25 cellular contexts compared by ENCODE assay signal in the genomic region with DNA sequence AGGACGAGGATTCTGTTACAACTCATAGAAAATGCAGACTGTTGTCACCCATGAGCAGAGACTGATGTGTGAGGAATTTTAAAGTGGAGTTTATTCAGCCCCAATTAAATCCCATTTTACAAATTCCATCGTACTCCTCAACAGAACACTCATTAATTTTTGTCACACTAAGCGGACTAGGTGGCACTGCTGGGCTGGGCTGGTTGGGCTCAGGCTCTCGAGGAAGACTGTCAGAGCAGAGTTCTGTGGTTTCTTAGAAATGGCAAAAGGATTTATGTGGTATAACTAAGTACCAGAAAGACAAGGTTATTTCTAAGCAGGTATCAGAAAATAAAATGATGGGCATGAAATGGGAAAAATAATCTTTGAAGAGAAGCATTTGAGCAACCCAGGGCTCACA.
A peak's percentile ranks its signal among the peaks of the same experiment; 100 is the strongest.
DNase-seq lines count a peak whose midpoint lies in the region; ATAC-seq and TF ChIP-seq lines count a peak whose summit lies in the region.
"Had no signal": no experiment of that assay in that cellular context is flagged by ENCODE, and none has a peak within 500 bp of the region (broad histone marks: within the 10 kb centered on the region; RNA-seq: fewer than 3 reads in every experiment).

No MANE protein-coding gene starts in this region.

- H3K36me3 ChIP-seq in OCI-LY7 (ENCODE audit: insufficient read depth, low read length): peaks cover 16% of the 10 kb centered on the region
- no peaks in the 10 kb centered on the region for H3K36me3 ChIP-seq in stomach
- H3K36me3 ChIP-seq: cardiac muscle cell, pancreas, uterus had no signal

- H3K4me3 ChIP-seq in OCI-LY7 (ENCODE audit: low read depth, low read length, poor library complexity, severe bottlenecking): no peak overlapping the region
- no peak overlapping the region for H3K4me3 ChIP-seq in stomach
- H3K4me3 ChIP-seq: cardiac muscle cell, pancreas, skin epidermis, uterus had no signal

- H3K27ac Mint-ChIP-seq in activated CD4-positive, alpha-beta T cell treated with anti-CD3 and anti-CD28 coated beads, Interleukin-2, amount 10 ng/mL, durations not matched to agents 7 days and 5 days: peak overlapping the region; percentile 31
- no peak overlapping the region for H3K27ac Mint-ChIP-seq in activated CD4-positive, alpha-beta T cell treated with anti-CD3 and anti-CD28 coated beads, Interleukin-2, amount 10 ng/mL, durations not matched to agents 24 days and 14 days
- H3K27ac Mint-ChIP-seq in activated naive CD4-positive, alpha-beta T cell treated with anti-CD3 and anti-CD28 coated beads, Interleukin-2, amount 10 ng/mL, durations not matched to agents 7 days and 5 days: no peak overlapping the region
- no peak overlapping the region for H3K27ac Mint-ChIP-seq in activated naive CD4-positive, alpha-beta T cell treated with anti-CD3 and anti-CD28 coated beads, Interleukin-2, amount 50 U/mL, for 72 hours
- H3K27ac Mint-ChIP-seq: activated T-cell treated with anti-CD3 and anti-CD28 coated beads, Interleukin-2, amount 50 U/mL, for 24 hours; stimulated activated naive CD8-positive, alpha-beta T cell treated with anti-CD3 and anti-CD28 coated beads, Interleukin-15, Interleukin-2, amounts not matched to agents 100 ng/mL and 50 ng/mL, for 24 hours had no signal

- no peaks in the 10 kb centered on the region for H3K9me2 ChIP-seq in OCI-LY7 (ENCODE audit: insufficient read depth, low read length)

- no TSS peak for BruUV-seq in OCI-LY7 (replicated peaks; lab: Mats Ljungman, UMichigan)

- no peaks in the 10 kb centered on the region for H4K20me1 ChIP-seq in OCI-LY7 (ENCODE audit: insufficient read depth, low read length)

- H2AFZ ChIP-seq in OCI-LY7 (ENCODE audit: low read length): peak overlapping the region; percentile 7; the same call in 1 of the 2 replicates

- peaks cover 23% of the 10 kb centered on the region; the same call in 1 of the 2 replicates for H3K9me3 ChIP-seq in OCI-LY7 (ENCODE audit: low read length)
- H3K9me3 ChIP-seq in stomach: no peaks in the 10 kb centered on the region
- H3K9me3 ChIP-seq: pancreas, uterus had no signal

- peaks cover 11% of the 10 kb centered on the region for H3K9me3 Mint-ChIP-seq in activated CD4-positive, alpha-beta T cell treated with anti-CD3 and anti-CD28 coated beads, Interleukin-2, amount 10 ng/mL, durations not matched to agents 7 days and 5 days
- H3K9me3 Mint-ChIP-seq in activated CD4-positive, alpha-beta T cell treated with anti-CD3 and anti-CD28 coated beads, Interleukin-2, amount 10 ng/mL, durations not matched to agents 24 days and 14 days: peaks cover 8% of the 10 kb centered on the region
- H3K9me3 Mint-ChIP-seq in activated naive CD4-positive, alpha-beta T cell treated with anti-CD3 and anti-CD28 coated beads, Interleukin-2, amount 10 ng/mL, durations not matched to agents 7 days and 5 days: peaks cover 9% of the 10 kb centered on the region
- H3K9me3 Mint-ChIP-seq in activated naive CD4-positive, alpha-beta T cell treated with anti-CD3 and anti-CD28 coated beads, Interleukin-2, amount 50 U/mL, for 72 hours: peaks cover 3 to 10% of the 10 kb centered on the region in 2 donors
- H3K9me3 Mint-ChIP-seq: effector memory CD8-positive, alpha-beta T cell had no signal

- no peaks in the 10 kb centered on the region for H3K79me2 ChIP-seq in OCI-LY7 (ENCODE audit: insufficient read depth, low read depth, low read length)

- H3K4me1 Mint-ChIP-seq in activated CD4-positive, alpha-beta T cell treated with anti-CD3 and anti-CD28 coated beads, Interleukin-2, amount 10 ng/mL, durations not matched to agents 7 days and 5 days: peaks cover 39% of the 10 kb centered on the region
- H3K4me1 Mint-ChIP-seq in activated CD4-positive, alpha-beta T cell treated with anti-CD3 and anti-CD28 coated beads, Interleukin-2, amount 10 ng/mL, durations not matched to agents 24 days and 14 days: peaks cover 26% of the 10 kb centered on the region
- peaks cover 52% of the 10 kb centered on the region for H3K4me1 Mint-ChIP-seq in activated naive CD4-positive, alpha-beta T cell treated with anti-CD3 and anti-CD28 coated beads, Interleukin-2, amount 10 ng/mL, durations not matched to agents 7 days and 5 days

- CTCF ChIA-PET in activated CD4-positive, alpha-beta T cell treated with anti-CD3 and anti-CD28 coated beads, Interleukin-2, amount 10 ng/mL, durations not matched to agents 7 days and 5 days (lab: Charles Lee): no interaction called here
- CTCF ChIA-PET in activated naive CD4-positive, alpha-beta T cell treated with anti-CD3 and anti-CD28 coated beads, Interleukin-2, amount 10 ng/mL, durations not matched to agents 7 days and 5 days (lab: Charles Lee): interaction anchor here (1.3 kb wide), 1 partner anchor 9 kb away, joined by 4 read pairs; no protein-coding TSS in a partner anchor
- CTCF ChIA-PET in OCI-LY7 (lab: Charles Lee; ENCODE audit: unreplicated experiment): interaction anchor here (1.0 kb wide), 1 partner anchor 9 kb away, joined by 3 read pairs; no protein-coding TSS in a partner anchor

- no peak for TF ChIP-seq POLR2A in stomach (IDR thresholded peaks at IDR 0.05)

- TF ChIP-seq EP300 in stomach (IDR thresholded peaks at IDR 0.05): no peak

- 44 to 57% (median 48%) methylated on average over 4 of the region's 4 CpGs for WGBS in stomach, 5 donors

- H3K27me3 ChIP-seq in stomach: no peaks in the 10 kb centered on the region
- H3K27me3 ChIP-seq: cardiac muscle cell, pancreas, uterus had no signal

- H3K4me1 ChIP-seq in OCI-LY7 (ENCODE audit: insufficient read depth, low read length, poor library complexity, severe bottlenecking): peaks cover 89% of the 10 kb centered on the region
- H3K4me1 ChIP-seq in stomach: no peaks in the 10 kb centered on the region
- H3K4me1 ChIP-seq: pancreas, uterus had no signal

- H3K4me3 Mint-ChIP-seq in activated CD4-positive, alpha-beta T cell treated with anti-CD3 and anti-CD28 coated beads, Interleukin-2, amount 10 ng/mL, durations not matched to agents 7 days and 5 days: no peak overlapping the region
- no peak overlapping the region for H3K4me3 Mint-ChIP-seq in activated CD4-positive, alpha-beta T cell treated with anti-CD3 and anti-CD28 coated beads, Interleukin-2, amount 10 ng/mL, durations not matched to agents 24 days and 14 days
- no peak overlapping the region for H3K4me3 Mint-ChIP-seq in activated naive CD4-positive, alpha-beta T cell treated with anti-CD3 and anti-CD28 coated beads, Interleukin-2, amount 10 ng/mL, durations not matched to agents 7 days and 5 days
- H3K4me3 Mint-ChIP-seq: activated T-cell treated with anti-CD3 and anti-CD28 coated beads, Interleukin-2, amount 50 U/mL, for 24 hours; CD8-positive, alpha-beta memory T cell; effector memory CD8-positive, alpha-beta T cell; stimulated activated naive CD8-positive, alpha-beta T cell treated with anti-CD3 and anti-CD28 coated beads, Interleukin-15, Interleukin-2, amounts not matched to agents 100 ng/mL and 50 ng/mL, for 24 hours had no signal

- TF ChIP-seq CTCF in OCI-LY7 (conservative IDR thresholded peaks at IDR 0.05; ENCODE audit: low read length): peak; percentile 61; the same call in 1 of the 2 replicates
- no peak for TF ChIP-seq CTCF in stomach (IDR thresholded peaks at IDR 0.05)

- no peak for ATAC-seq in activated naive CD4-positive, alpha-beta T cell treated with anti-CD3 and anti-CD28 coated beads, Interleukin-2, amount 50 U/mL, for 72 hours
- ATAC-seq: effector memory CD8-positive, alpha-beta T cell; left colon; pancreas; Right ventricle myocardium inferior; SK-N-SH treated with all-trans-retinoic acid at 6 μM for 48 hours had no signal

- POLR2A ChIA-PET in activated CD4-positive, alpha-beta T cell treated with anti-CD3 and anti-CD28 coated beads, Interleukin-2, amount 10 ng/mL, durations not matched to agents 7 days and 5 days (lab: Charles Lee): no interaction called here
- POLR2A ChIA-PET in OCI-LY7 (lab: Charles Lee): interaction anchor here (1.3 to 2.5 kb wide), 3 partner anchors 9 to 23 kb away, joined by 3 to 11 read pairs (median 8); no protein-coding TSS in a partner anchor

- H3K36me3 Mint-ChIP-seq in activated CD4-positive, alpha-beta T cell treated with anti-CD3 and anti-CD28 coated beads, Interleukin-2, amount 10 ng/mL, durations not matched to agents 7 days and 5 days (ENCODE audit: low read depth): peaks cover 7% of the 10 kb centered on the region
- peaks cover 4% of the 10 kb centered on the region for H3K36me3 Mint-ChIP-seq in activated CD4-positive, alpha-beta T cell treated with anti-CD3 and anti-CD28 coated beads, Interleukin-2, amount 10 ng/mL, durations not matched to agents 24 days and 14 days (ENCODE audit: low read depth)
- H3K36me3 Mint-ChIP-seq in activated naive CD4-positive, alpha-beta T cell treated with anti-CD3 and anti-CD28 coated beads, Interleukin-2, amount 10 ng/mL, durations not matched to agents 7 days and 5 days: peaks cover 9% of the 10 kb centered on the region
- H3K36me3 Mint-ChIP-seq in activated naive CD4-positive, alpha-beta T cell treated with anti-CD3 and anti-CD28 coated beads, Interleukin-2, amount 50 U/mL, for 72 hours: peaks cover 0 to 8% of the 10 kb centered on the region in 2 donors

- H3K27ac ChIP-seq in OCI-LY7 (ENCODE audit: low read depth, low read length, poor library complexity, severe bottlenecking): peak overlapping the region; percentile 89
- H3K27ac ChIP-seq in stomach: no peak overlapping the region
- H3K27ac ChIP-seq: cardiac muscle cell, pancreas, skin epidermis, uterus had no signal

- H3K4me2 ChIP-seq in OCI-LY7 (ENCODE audit: low read length): peak overlapping the region; percentile 56

- intact Hi-C loops in activated CD4-positive, alpha-beta T cell treated with anti-CD3 and anti-CD28 coated beads, Interleukin-2, amount 10 ng/mL, durations not matched to agents 24 days and 14 days (cut with micrococcal nuclease): loop anchor here (10.0 kb wide), 1 partner anchor 85 kb away; no protein-coding TSS in a partner anchor
- intact Hi-C loops in OCI-LY7 (cut with micrococcal nuclease; ENCODE audit: unreplicated experiment) (loop anchor here (2.0 kb wide), 2 partner anchors 37 to 83 kb away; no protein-coding TSS in a partner anchor), stomach (cut with DNase I; ENCODE audit: low total_unique reads) (no loop called here)

- peak; percentile 32 for DNase-seq in activated CD4-positive, alpha-beta T cell treated with anti-CD3 and anti-CD28 coated beads, Interleukin-2, amount 10 ng/mL, durations not matched to agents 7 days and 5 days
- DNase-seq in activated CD4-positive, alpha-beta T cell treated with anti-CD3 and anti-CD28 coated beads, Interleukin-2, amount 10 ng/mL, durations not matched to agents 24 days and 14 days: no peak
- DNase-seq in activated naive CD4-positive, alpha-beta T cell treated with anti-CD3 and anti-CD28 coated beads, Interleukin-2, amount 10 ng/mL, durations not matched to agents 7 days and 5 days: peak; percentile 55
- no peak for DNase-seq in activated naive CD4-positive, alpha-beta T cell treated with anti-CD3 and anti-CD28 coated beads, Interleukin-2, amount 50 U/mL, for 72 hours (ENCODE audit: low spot score in 2 of 2)
- DNase-seq in OCI-LY7 (ENCODE audit: low spot score): peak; percentile 52
- peak; percentile 38 for DNase-seq in midbrain (lab: John Stamatoyannopoulos, UW)
- no peak for DNase-seq in stomach
- DNase-seq in NCI-H1930 (lab: John Stamatoyannopoulos, UW): no peak
- DNase-seq: activated T-cell treated with anti-CD3 and anti-CD28 coated beads, Interleukin-2, amount 50 U/mL, for 24 hours; cortex of kidney; DMS153; effector memory CD8-positive, alpha-beta T cell; left colon; NCI-H1417 treated with DMSO at 0.1 percent for 48 hours; NCI-H2081; NCI-H2227 treated with DMSO at 0.1 percent for 48 hours; NCI-H526 treated with DMSO at 0.1 percent for 48 hours; pancreas; uterus had no signal

- H3K27me3 Mint-ChIP-seq in activated CD4-positive, alpha-beta T cell treated with anti-CD3 and anti-CD28 coated beads, Interleukin-2, amount 10 ng/mL, durations not matched to agents 7 days and 5 days: peaks cover 5% of the 10 kb centered on the region
- H3K27me3 Mint-ChIP-seq in activated CD4-positive, alpha-beta T cell treated with anti-CD3 and anti-CD28 coated beads, Interleukin-2, amount 10 ng/mL, durations not matched to agents 24 days and 14 days: peaks cover 8% of the 10 kb centered on the region
- H3K27me3 Mint-ChIP-seq in activated naive CD4-positive, alpha-beta T cell treated with anti-CD3 and anti-CD28 coated beads, Interleukin-2, amount 10 ng/mL, durations not matched to agents 7 days and 5 days: peaks cover 20% of the 10 kb centered on the region
- H3K27me3 Mint-ChIP-seq: activated T-cell treated with anti-CD3 and anti-CD28 coated beads, Interleukin-2, amount 50 U/mL, for 24 hours; effector memory CD8-positive, alpha-beta T cell; stimulated activated naive CD8-positive, alpha-beta T cell treated with anti-CD3 and anti-CD28 coated beads, Interleukin-15, Interleukin-2, amounts not matched to agents 100 ng/mL and 50 ng/mL, for 24 hours had no signal

Comparison
In these comparisons a context has a peak if more than half of its experiments do, and no peak if none do; other contexts are left out.
1. DNase-seq: peak in activated CD4-positive, alpha-beta T cell treated with anti-CD3 and anti-CD28 coated beads, Interleukin-2, amount 10 ng/mL, durations not matched to agents 7 days and 5 days (single experiment), activated naive CD4-positive, alpha-beta T cell treated with anti-CD3 and anti-CD28 coated beads, Interleukin-2, amount 10 ng/mL, durations not matched to agents 7 days and 5 days (single experiment), OCI-LY7 (single experiment) and midbrain (single experiment); none in activated CD4-positive, alpha-beta T cell treated with anti-CD3 and anti-CD28 coated beads, Interleukin-2, amount 10 ng/mL, durations not matched to agents 24 days and 14 days (single experiment), activated naive CD4-positive, alpha-beta T cell treated with anti-CD3 and anti-CD28 coated beads, Interleukin-2, amount 50 U/mL, for 72 hours (0 of 2), stomach (single experiment) and NCI-H1930 (0 of 2).